ENCODE assay signal across 33 cellular contexts in genomic region chr13:98129059-98129741, GRCh38. TPM values are rescaled to one million over a fixed set of nuclear protein-coding genes. Genes with fewer than 3 reads are reported as not detected.
DNase-seq lines count a peak whose midpoint lies in the region; ATAC-seq, FAIRE-seq and TF ChIP-seq lines count a peak whose summit lies in the region.
"Had no signal": no experiment of that assay in that cellular context is flagged by ENCODE, and none has a peak within 500 bp of the region (broad histone marks: within the 10 kb centered on the region; RNA-seq: fewer than 3 reads in every experiment).

No MANE protein-coding gene starts in this region.

- POLR2A ChIA-PET in A549 (lab: Yijun Ruan, JAX) = no interaction called here

- H3K36me3 ChIP-seq in adipocyte (ENCODE audit: control insufficient read depth, insufficient read depth, low read length, severe bottlenecking) = no peaks in the 10 kb centered on the region
- H3K36me3 ChIP-seq: adrenal gland; BLaER1 treated with 17β-estradiol and CSF1 and Interleukin-3, amounts not matched to agents 10 nM and 100 nM; gastroesophageal sphincter; Peyer's patch; right atrium auricular region; SJCRH30 had no signal

- H3K4me3 ChIP-seq in A549 (no peak overlapping the region), adipocyte (ENCODE audit: low read length) (no peak overlapping the region)
- H3K4me3 ChIP-seq: adrenal gland; BLaER1 treated with 17β-estradiol and CSF1 and Interleukin-3, amounts not matched to agents 10 nM and 100 nM; dorsolateral prefrontal cortex; gastroesophageal sphincter; Peyer's patch; right atrium auricular region; SJCRH30; testis had no signal

- no peaks in the 10 kb centered on the region for H3K27me3 ChIP-seq in adipocyte (replicated peaks; ENCODE audit: control insufficient read depth, insufficient read depth, low read length)
- H3K27me3 ChIP-seq: adrenal gland; BLaER1 treated with 17β-estradiol and CSF1 and Interleukin-3, amounts not matched to agents 10 nM and 100 nM; gastroesophageal sphincter; Peyer's patch; right atrium auricular region; SJCRH30; testis had no signal

- H3K9me3 ChIP-seq in A549 (no peaks in the 10 kb centered on the region), adipocyte (ENCODE audit: control insufficient read depth, low read length) (no peaks in the 10 kb centered on the region)
- H3K9me3 ChIP-seq: adrenal gland, gastroesophageal sphincter, Peyer's patch, right atrium auricular region, SJCRH30, testis had no signal

- H3K27me3 Mint-ChIP-seq in activated T-helper 2 cell treated with anti-CD3 and anti-CD28 coated beads, Interferon-gamma antibody, Interleukin-2, Interleukin-4, amounts not matched to agents 10 μg/mL and 5 μg/mL and 100 μg/mL, durations not matched to agents 14 hours and 24 hours and 36 hours (ENCODE audit: low read depth) = peaks cover 8% of the 10 kb centered on the region

- no peak for FAIRE-seq in A549 (lab: Jason Lieb, UNC)
- FAIRE-seq: A204.1, endothelial cell of umbilical vein, GM12891, urothelium cell line had no signal

- TF ChIP-seq CTCF in A549 (IDR thresholded peaks at IDR 0.05) = no peak

- H3K4me1 ChIP-seq in A549 = no peaks in the 10 kb centered on the region
- H3K4me1 ChIP-seq in adipocyte (ENCODE audit: control insufficient read depth, insufficient read depth, low read length) = no peaks in the 10 kb centered on the region
- H3K4me1 ChIP-seq: adrenal gland, gastroesophageal sphincter, Peyer's patch, right atrium auricular region, testis had no signal

- no peak for TF ChIP-seq EP300 in A549 (IDR thresholded peaks at IDR 0.05)

- no peak for TF ChIP-seq POLR2A in A549 (IDR thresholded peaks at IDR 0.05; ENCODE audit: low read length)

- H3K27ac ChIP-seq in A549 = peak overlapping the region in 1 of 2 experiments; percentile 21; a peak in 1 of 6 replicates
- H3K27ac ChIP-seq: adrenal gland; BLaER1 treated with 17β-estradiol and CSF1 and Interleukin-3, amounts not matched to agents 10 nM and 100 nM; dorsolateral prefrontal cortex; gastroesophageal sphincter; Peyer's patch; right atrium auricular region; SJCRH30; testis had no signal

- H3K9me3 Mint-ChIP-seq in activated T-helper 2 cell treated with anti-CD3 and anti-CD28 coated beads, Interferon-gamma antibody, Interleukin-2, Interleukin-4, amounts not matched to agents 10 μg/mL and 5 μg/mL and 100 μg/mL, durations not matched to agents 14 hours and 24 hours and 36 hours = peaks cover 5% of the 10 kb centered on the region

- no peak overlapping the region for H3K4me3 Mint-ChIP-seq in activated T-helper 2 cell treated with anti-CD3 and anti-CD28 coated beads, Interferon-gamma antibody, Interleukin-2, Interleukin-4, amounts not matched to agents 10 μg/mL and 5 μg/mL and 100 μg/mL, durations not matched to agents 14 hours and 24 hours and 36 hours (ENCODE audit: low read depth)
- H3K4me3 Mint-ChIP-seq: natural killer cell treated with Interleukin-12 subunit alpha and Interleukin-12 subunit beta and Interleukin-15 and Interleukin-18, amount 100 ng/mL, for 72 hours had no signal

- no peak overlapping the region for H3K9ac ChIP-seq in adipocyte (ENCODE audit: low read length)
- H3K9ac ChIP-seq: BLaER1 treated with 17β-estradiol and CSF1 and Interleukin-3, amounts not matched to agents 10 nM and 100 nM had no signal

- ATAC-seq in A549 (no peak), HG03342 (IDR thresholded peaks at IDR 0.05; ENCODE audit: unreplicated experiment) (no peak)
- ATAC-seq: gastroesophageal sphincter; HCT116; natural killer cell treated with Interleukin-12 subunit alpha and Interleukin-12 subunit beta and Interleukin-15 and Interleukin-18, amount 100 ng/mL, for 72 hours had no signal

- intact Hi-C loops in activated T-helper 2 cell treated with anti-CD3 and anti-CD28 coated beads, Interferon-gamma antibody, Interleukin-2, Interleukin-4, amounts not matched to agents 10 μg/mL and 5 μg/mL and 100 μg/mL, durations not matched to agents 14 hours and 24 hours and 36 hours (cut with micrococcal nuclease) = no loop called here

- H3K27ac Mint-ChIP-seq in activated T-helper 2 cell treated with anti-CD3 and anti-CD28 coated beads, Interferon-gamma antibody, Interleukin-2, Interleukin-4, amounts not matched to agents 10 μg/mL and 5 μg/mL and 100 μg/mL, durations not matched to agents 14 hours and 24 hours and 36 hours = no peak overlapping the region
- H3K27ac Mint-ChIP-seq: natural killer cell treated with Interleukin-12 subunit alpha and Interleukin-12 subunit beta and Interleukin-15 and Interleukin-18, amount 100 ng/mL, for 72 hours had no signal

- H3K4me2 ChIP-seq in A549 = no peak overlapping the region
- H3K4me2 ChIP-seq: BLaER1 treated with 17β-estradiol and CSF1 and Interleukin-3, amounts not matched to agents 10 nM and 100 nM had no signal

- WGBS in A549 (ENCODE audit: missing lambda C conversion rate) = 50% methylated on average over 5 of the region's 5 CpGs

- H3K36me3 Mint-ChIP-seq in activated T-helper 2 cell treated with anti-CD3 and anti-CD28 coated beads, Interferon-gamma antibody, Interleukin-2, Interleukin-4, amounts not matched to agents 10 μg/mL and 5 μg/mL and 100 μg/mL, durations not matched to agents 14 hours and 24 hours and 36 hours (ENCODE audit: low read depth) = no peaks in the 10 kb centered on the region

- H3K4me1 Mint-ChIP-seq in activated T-helper 2 cell treated with anti-CD3 and anti-CD28 coated beads, Interferon-gamma antibody, Interleukin-2, Interleukin-4, amounts not matched to agents 10 μg/mL and 5 μg/mL and 100 μg/mL, durations not matched to agents 14 hours and 24 hours and 36 hours (ENCODE audit: low read depth) = no peaks in the 10 kb centered on the region

- CTCF ChIA-PET in A549 (lab: Yijun Ruan, JAX) = no interaction called here

- TF ChIP-seq RAD21 in A549 (conservative IDR thresholded peaks at IDR 0.05 in 1 of 2, IDR thresholded peaks at IDR 0.05 in 1 of 2) = no peak

- DNase-seq in A549 (ENCODE audit: low read depth in 1 of 2, low spot score in 1 of 2) (no peak), HCEC 1CT (peak; percentile 50), adipocyte (ENCODE audit: low read depth) (peak; percentile 26), fibroblast of gingiva (ENCODE audit: low read depth) (peak; percentile 30)
- DNase-seq in activated T-helper 2 cell treated with anti-CD3 and anti-CD28 coated beads, Interferon-gamma antibody, Interleukin-2, Interleukin-4, amounts not matched to agents 10 μg/mL and 5 μg/mL and 100 μg/mL, durations not matched to agents 14 hours and 24 hours and 36 hours (ENCODE audit: low spot score) = no peak
- no peak for DNase-seq in activated CD4-positive, CD25-positive, alpha-beta regulatory T cell (lab: John Stamatoyannopoulos, UW)
- DNase-seq in activated T-cell treated with anti-CD3 and anti-CD28 coated beads, Interleukin-2, amount 50 U/mL, for 1 hour = no peak
- DNase-seq: adrenal gland; DND-41; dorsolateral prefrontal cortex; islet precursor cell; MM.1S; NCI-H1436; NCI-H2107; Peyer's patch; SJCRH30; stimulated activated naive CD4-positive, alpha-beta T cell treated with Interleukin-2 at 50 U/mL for 16 hours; T-helper 1 cell; testis had no signal

TF ChIP-seq in A549, 52 proteins besides CTCF, POLR2A, EP300 and RAD21:
- TF ChIP-seq TFCP2L1 (CRISPR knock-in tag; IDR thresholded peaks at IDR 0.05) = no peak
- TF ChIP-seq KDM1A (IDR thresholded peaks at IDR 0.05; ENCODE audit: low read depth) = no peak
- TF ChIP-seq EHF (CRISPR knock-in tag; IDR thresholded peaks at IDR 0.05) = no peak
- 0 out of 2 replicates have a peak, but pooled peaks have one; percentile 6 for TF ChIP-seq NFE2L2 (conservative IDR thresholded peaks at IDR 0.05; ENCODE audit: low read length)
- TF ChIP-seq MAFK (IDR thresholded peaks at IDR 0.05; ENCODE audit: partially characterized antibody) = peak; percentile 8
TF ChIP-seq in A549: peak in this region for 2.

RNA-seq across cellular contexts. Expression of gene FARP1, which starts 13.7 kb away (rescaled TPM):
- polyA plus RNA-seq in A549 (2011; rRNA removed) = 13.0 and 15.5 TPM in 2 replicates
- polyA plus RNA-seq in A549 (2012; cell fraction: cytosol; rRNA removed) = 4.5 and 5.2 TPM in 2 replicates
- 10.7 and 14.4 TPM in 2 replicates for polyA plus RNA-seq in A549 (2012; cell fraction: nucleus; rRNA removed)
- 9.4 to 12.0 TPM (median 10.0 TPM) in 3 replicates for polyA plus RNA-seq in A549 (2017; fragmentation: RNase III; extraction: RNeasy Plus Mini Kit Qiagen cat#74134 plus additional on column Dnase treatment)
- polyA minus RNA-seq in A549 (2011; rRNA and poly(A)+ RNA removed) = 21.5 and 24.4 TPM in 2 replicates
- total RNA-seq in activated T-helper 2 cell treated with anti-CD3 and anti-CD28 coated beads, Interferon-gamma antibody, Interleukin-2, Interleukin-4, amounts not matched to agents 10 μg/mL and 5 μg/mL and 100 μg/mL, durations not matched to agents 14 hours and 24 hours and 36 hours = 0.55 and 0.89 TPM in 2 replicates

RNA-seq across cellular contexts. Expression of gene RNF113B, which starts 47.9 kb away (rescaled TPM):
- polyA plus RNA-seq in A549 (2011; rRNA removed) (not detected in 2 replicates), A549 (2017; fragmentation: RNase III; extraction: RNeasy Plus Mini Kit Qiagen cat#74134 plus additional on column Dnase treatment) (not detected in 3 replicates)
- not detected in 2 replicates for polyA plus RNA-seq in A549 (2012; cell fraction: cytosol; rRNA removed)
- not detected in 2 replicates for polyA plus RNA-seq in A549 (2012; cell fraction: nucleus; rRNA removed)
- not detected in 2 replicates for polyA minus RNA-seq in A549 (2011; rRNA and poly(A)+ RNA removed)
- not detected in 2 replicates for total RNA-seq in activated T-helper 2 cell treated with anti-CD3 and anti-CD28 coated beads, Interferon-gamma antibody, Interleukin-2, Interleukin-4, amounts not matched to agents 10 μg/mL and 5 μg/mL and 100 μg/mL, durations not matched to agents 14 hours and 24 hours and 36 hours
- total RNA-seq: cardiac septum; dorsolateral prefrontal cortex; endothelial cell of umbilical vein; gastroesophageal sphincter; liver; natural killer cell treated with Interleukin-12 subunit alpha and Interleukin-12 subunit beta and Interleukin-15 and Interleukin-18, amount 100 ng/mL, for 72 hours; NCI-H460; osteoblast; Peyer's patch; right atrium auricular region; SJCRH30 had no signal
- polyA plus RNA-seq: endothelial cell of umbilical vein had no signal

Comparison
In these comparisons a context has a peak if more than half of its experiments do, and no peak if none do; other contexts are left out.
1. DNase-seq: peak in HCEC 1CT (single experiment), adipocyte (single experiment) and fibroblast of gingiva (single experiment); none in A549 (0 of 2), activated T-helper 2 cell treated with anti-CD3 and anti-CD28 coated beads, Interferon-gamma antibody, Interleukin-2, Interleukin-4, amounts not matched to agents 10 μg/mL and 5 μg/mL and 100 μg/mL, durations not matched to agents 14 hours and 24 hours and 36 hours (single experiment), activated CD4-positive, CD25-positive, alpha-beta regulatory T cell (0 of 4) and activated T-cell treated with anti-CD3 and anti-CD28 coated beads, Interleukin-2, amount 50 U/mL, for 1 hour (single experiment).